In genomic region chr7:28627263-28627653, GRCh38 we compare ENCODE assay signal across 25 cellular contexts.
A peak's percentile ranks its signal among the peaks of the same experiment; 100 is the strongest.
DNase-seq lines count a peak whose midpoint lies in the region; ATAC-seq, FAIRE-seq and TF ChIP-seq lines count a peak whose summit lies in the region.
"Had no signal": no experiment of that assay in that cellular context is flagged by ENCODE, and none has a peak within 500 bp of the region (broad histone marks: within the 10 kb centered on the region; RNA-seq: fewer than 3 reads in every experiment).

No MANE protein-coding gene starts in this region.

- H3K4me3 Mint-ChIP-seq in astrocyte (ENCODE audit: unreplicated experiment) = no peak overlapping the region
- H3K4me3 Mint-ChIP-seq: activated naive CD4-positive, alpha-beta T cell treated with anti-CD3 and anti-CD28 coated beads for 36 hours; activated T-cell treated with anti-CD3 and anti-CD28 coated beads, Interleukin-2, amount 50 U/mL, for 72 hours; IgD-negative memory B cell; naive B cell; stimulated activated memory B cell treated with anti-CD40 and anti-IgM and Interleukin-4, amounts not matched to agents 10 μg/mL and 1 μg/mL and 100 μg/mL, for 72 hours had no signal

- peak; percentile 73 for ATAC-seq in gastroesophageal sphincter
- ATAC-seq in gastrocnemius medialis = no peak
- ATAC-seq in GM19324 (IDR thresholded peaks at IDR 0.05; ENCODE audit: low FRiP score, unreplicated experiment) = no peak
- no peak for ATAC-seq in foreskin keratinocyte
- no peak for ATAC-seq in pancreas
- ATAC-seq: activated T-cell treated with anti-CD3 and anti-CD28 coated beads, Interleukin-2, amount 50 U/mL, for 72 hours had no signal

- 66 to 67% methylated on average over 5 of the region's 5 CpGs for WGBS in gastroesophageal sphincter (ENCODE audit: low coverage in 1 of 2), 2 donors
- 65 to 72% methylated on average over 5 of the region's 5 CpGs for WGBS in pancreas, 2 donors

- H3K79me2 ChIP-seq in astrocyte (ENCODE audit: insufficient read depth, low read length) = no peaks in the 10 kb centered on the region

- H3K27ac ChIP-seq in astrocyte (ENCODE audit: low read depth, low read length) = no peak overlapping the region
- H3K27ac ChIP-seq in gastroesophageal sphincter = peak overlapping the region in 3 of 4 donors; percentile 49 to 58 (median 51)
- H3K27ac ChIP-seq in gastrocnemius medialis = peak overlapping the region; percentile 39 to 77 (median 70)
- H3K27ac ChIP-seq in foreskin keratinocyte = no peak overlapping the region
- H3K27ac ChIP-seq in pancreas = no peak overlapping the region
- H3K27ac ChIP-seq: epithelial cell of prostate, left lung, SJSA1, testis had no signal

- no peak for TF ChIP-seq POLR2A in gastroesophageal sphincter (IDR thresholded peaks at IDR 0.05)
- no peak for TF ChIP-seq POLR2A in gastrocnemius medialis (IDR thresholded peaks at IDR 0.05)

- H3K36me3 Mint-ChIP-seq in astrocyte (ENCODE audit: low read depth, unreplicated experiment) = no peaks in the 10 kb centered on the region
- H3K36me3 Mint-ChIP-seq: IgD-negative memory B cell; naive B cell; stimulated activated memory B cell treated with anti-CD40 and anti-IgM and Interleukin-4, amounts not matched to agents 10 μg/mL and 1 μg/mL and 100 μg/mL, for 72 hours had no signal

- no peak for TF ChIP-seq EP300 in gastroesophageal sphincter (IDR thresholded peaks at IDR 0.05)

- no peak for TF ChIP-seq CTCF in AG10803 (conservative IDR thresholded peaks at IDR 0.05; ENCODE audit: low read length)
- no peak for TF ChIP-seq CTCF in astrocyte (IDR thresholded peaks at IDR 0.05; ENCODE audit: insufficient read depth, low read depth, low read length)
- no peak for TF ChIP-seq CTCF in gastroesophageal sphincter (IDR thresholded peaks at IDR 0.05)
- no peak for TF ChIP-seq CTCF in gastrocnemius medialis (IDR thresholded peaks at IDR 0.05 in 4 of 5, conservative IDR thresholded peaks at IDR 0.05 in 1 of 5)
- no peak for TF ChIP-seq CTCF in foreskin keratinocyte (conservative IDR thresholded peaks at IDR 0.05)
- no peak for TF ChIP-seq CTCF in pancreas (IDR thresholded peaks at IDR 0.05)

- H3K4me1 ChIP-seq in astrocyte (ENCODE audit: insufficient read depth, low read length) (peaks cover 3% of the 10 kb centered on the region), gastroesophageal sphincter (peaks cover 0 to 62% (median 15%) of the 10 kb centered on the region in 3 donors), gastrocnemius medialis (peaks cover 56 to 69% of the 10 kb centered on the region in 2 donors), foreskin keratinocyte (peaks cover 6% of the 10 kb centered on the region), pancreas (peaks cover 0 to 3% (median 0%) of the 10 kb centered on the region in 3 donors)
- H3K4me1 ChIP-seq: breast epithelium, SJSA1, testis had no signal

- in situ Hi-C loops in gastrocnemius medialis (cut with MboI; ENCODE audit: low sequenced_read_pairs in 4 of 4) = loop anchor here (5.0 to 10.0 kb wide), 3 partner anchors 225 to 240 kb away; no protein-coding TSS in a partner anchor

- H3K27me3 Mint-ChIP-seq in astrocyte (ENCODE audit: low read depth, unreplicated experiment) = peaks cover 1% of the 10 kb centered on the region

- H3K4me2 ChIP-seq in astrocyte (ENCODE audit: low read length) = no peak overlapping the region

- peaks cover 21% of the 10 kb centered on the region for H3K4me1 Mint-ChIP-seq in astrocyte (ENCODE audit: low read depth, unreplicated experiment)
- H3K4me1 Mint-ChIP-seq: stimulated activated memory B cell treated with anti-CD40 and anti-IgM and Interleukin-4, amounts not matched to agents 10 μg/mL and 1 μg/mL and 100 μg/mL, for 72 hours had no signal

- no peaks in the 10 kb centered on the region for H3K9me3 Mint-ChIP-seq in astrocyte (ENCODE audit: unreplicated experiment)
- H3K9me3 Mint-ChIP-seq: activated naive CD4-positive, alpha-beta T cell treated with anti-CD3 and anti-CD28 coated beads for 36 hours; activated T-cell treated with anti-CD3 and anti-CD28 coated beads, Interleukin-2, amount 50 U/mL, for 72 hours; IgD-negative memory B cell; naive B cell; stimulated activated memory B cell treated with anti-CD40 and anti-IgM and Interleukin-4, amounts not matched to agents 10 μg/mL and 1 μg/mL and 100 μg/mL, for 72 hours had no signal

- H3K27ac Mint-ChIP-seq in astrocyte (ENCODE audit: unreplicated experiment) = no peak overlapping the region
- H3K27ac Mint-ChIP-seq: activated naive CD4-positive, alpha-beta T cell treated with anti-CD3 and anti-CD28 coated beads for 36 hours; activated T-cell treated with anti-CD3 and anti-CD28 coated beads, Interleukin-2, amount 50 U/mL, for 72 hours; IgD-negative memory B cell; naive B cell; stimulated activated memory B cell treated with anti-CD40 and anti-IgM and Interleukin-4, amounts not matched to agents 10 μg/mL and 1 μg/mL and 100 μg/mL, for 72 hours had no signal

- DNase-seq in AG10803 (ENCODE audit: low read depth) (peak; percentile 32), astrocyte (ENCODE audit: low read depth) (peak; percentile 21), gastrocnemius medialis (no peak), foreskin keratinocyte (no peak), pancreas (no peak), NCI-H345 treated with DMSO at 0.1 percent for 48 hours (lab: John Stamatoyannopoulos, UW; ENCODE audit: unreplicated experiment) (no peak)
- DNase-seq: amniotic stem cell; effector CD4-positive, alpha-beta T cell; left lung; NCI-H2029 had no signal

- H3K27me3 ChIP-seq in astrocyte (ENCODE audit: insufficient read depth, low read length) (peaks cover 4% of the 10 kb centered on the region), gastroesophageal sphincter (no peaks in the 10 kb centered on the region), gastrocnemius medialis (no peaks in the 10 kb centered on the region), foreskin keratinocyte (peaks cover 35% of the 10 kb centered on the region), pancreas (peaks cover 0 to 8% (median 0%) of the 10 kb centered on the region in 4 donors)
- H3K27me3 ChIP-seq: breast epithelium, testis had no signal

- intact Hi-C loops in gastrocnemius medialis (cut with DNase I; ENCODE audit: low total_unique reads) = loop anchor here (5.0 to 10.0 kb wide), 5 partner anchors 105 to 1442 kb away; partner anchors contain the start of gene HOXA11
- intact Hi-C loops in pancreas (cut with DNase I) = no loop called here

- no peak overlapping the region for H2AFZ ChIP-seq in astrocyte (ENCODE audit: low read depth, low read length)

- no peak overlapping the region for H3K4me3 ChIP-seq in AG10803 (ENCODE audit: low read length)
- H3K4me3 ChIP-seq in astrocyte (ENCODE audit: insufficient read depth, low read depth, low read length) = no peak overlapping the region
- H3K4me3 ChIP-seq in gastroesophageal sphincter = no peak overlapping the region
- H3K4me3 ChIP-seq in gastrocnemius medialis = no peak overlapping the region
- no peak overlapping the region for H3K4me3 ChIP-seq in pancreas
- H3K4me3 ChIP-seq: breast epithelium, left lung, SJSA1, testis had no signal

- H3K9me3 ChIP-seq in astrocyte (ENCODE audit: insufficient read depth, low read depth, low read length) (no peaks in the 10 kb centered on the region), gastroesophageal sphincter (no peaks in the 10 kb centered on the region), gastrocnemius medialis (no peaks in the 10 kb centered on the region), pancreas (no peaks in the 10 kb centered on the region)
- H3K9me3 ChIP-seq: breast epithelium, left lung, SJSA1, testis had no signal

- no peaks in the 10 kb centered on the region for H4K20me1 ChIP-seq in astrocyte (ENCODE audit: insufficient read depth, low read length)

- no peak overlapping the region for H3K9ac ChIP-seq in astrocyte (ENCODE audit: low read length)

- FAIRE-seq in astrocyte (lab: Jason Lieb, UNC) = no peak
- no peak for FAIRE-seq in pancreas (lab: Jason Lieb, UNC)
- FAIRE-seq: A204.1, H54, islet of Langerhans, urothelium cell line had no signal

- no peaks in the 10 kb centered on the region for H3K36me3 ChIP-seq in astrocyte (ENCODE audit: insufficient read depth, low read length)
- no peaks in the 10 kb centered on the region for H3K36me3 ChIP-seq in gastroesophageal sphincter
- no peaks in the 10 kb centered on the region for H3K36me3 ChIP-seq in gastrocnemius medialis
- H3K36me3 ChIP-seq in pancreas = no peaks in the 10 kb centered on the region
- H3K36me3 ChIP-seq: breast epithelium, left lung, SJSA1 had no signal

Comparison
In these comparisons a context has a peak if more than half of its experiments do, and no peak if none do; other contexts are left out.
1. DNase-seq: peak in AG10803 (single experiment) and astrocyte (single experiment); none in gastrocnemius medialis (0 of 2), foreskin keratinocyte (0 of 2), pancreas (0 of 6) and NCI-H345 treated with DMSO at 0.1 percent for 48 hours (single experiment).
2. H3K27ac ChIP-seq: peak in gastroesophageal sphincter (3 of 4) and gastrocnemius medialis (4 of 4); none in astrocyte (single experiment), foreskin keratinocyte (single experiment) and pancreas (0 of 4).